In genomic region chr1:8424539-8425116, GRCh38 we compare ENCODE assay signal across 8 cellular contexts.
A peak's percentile ranks its signal among the peaks of the same experiment; 100 is the strongest.
DNase-seq lines count a peak whose midpoint lies in the region; ATAC-seq and TF ChIP-seq lines count a peak whose summit lies in the region.

No MANE protein-coding gene starts in this region.

- H2BK15ac ChIP-seq in H9 (ENCODE audit: low read depth, low read length), result no peak overlapping the region

- H4K91ac ChIP-seq in H9 (ENCODE audit: insufficient read length, low read depth, low read length), result no peak overlapping the region

- no peak overlapping the region for H3T11ph ChIP-seq in H9 (ENCODE audit: low read length)

- H2BK20ac ChIP-seq in H9 (ENCODE audit: low read depth, low read length, poor library complexity, severe bottlenecking), result no peak overlapping the region

- H4K20me1 ChIP-seq in H9 (ENCODE audit: control insufficient read depth, insufficient read depth, insufficient read length) (no peaks in the 10 kb centered on the region), hepatocyte (ENCODE audit: insufficient read depth, poor library complexity, severe bottlenecking) (peaks cover 12% of the 10 kb centered on the region)

- ATAC-seq in GM19351 (IDR thresholded peaks at IDR 0.05; ENCODE audit: unreplicated experiment), result no peak

- no peaks in the 10 kb centered on the region for H3K27me3 ChIP-seq in BE2C
- no peaks in the 10 kb centered on the region for H3K27me3 ChIP-seq in H9 (ENCODE audit: insufficient read depth, low read length)
- H3K27me3 ChIP-seq in adipocyte (replicated peaks; ENCODE audit: control insufficient read depth, insufficient read depth, low read length), result no peaks in the 10 kb centered on the region
- H3K27me3 ChIP-seq in hepatocyte, result no peaks in the 10 kb centered on the region

- H2AFZ ChIP-seq in H9 (ENCODE audit: low read length) (no peak overlapping the region), hepatocyte (peak overlapping the region; percentile 10)

- H3K56ac ChIP-seq in H9 (ENCODE audit: insufficient read length, low read depth, low read length), result no peak overlapping the region

- H3K79me2 ChIP-seq in H9 (ENCODE audit: insufficient read depth, low read length) (peaks cover 2% of the 10 kb centered on the region; the same call in 1 of the 2 replicates), hepatocyte (peaks cover 76% of the 10 kb centered on the region)

- H3K27me3 Mint-ChIP-seq in H9 (ENCODE audit: low read depth), result no peaks in the 10 kb centered on the region

- H3K18ac ChIP-seq in H9 (ENCODE audit: insufficient read length, low read depth, low read length), result peak overlapping the region; percentile 4

- peak overlapping the region; percentile 27 for H3K9ac ChIP-seq in H9 (ENCODE audit: extremely low read depth, insufficient read length, low read length)
- H3K9ac ChIP-seq in adipocyte (ENCODE audit: low read length), result peak overlapping the region; percentile 86

- H3K4me3 ChIP-seq in BE2C (ENCODE audit: low read depth, low read length), result peak overlapping the region; percentile 58
- H3K4me3 ChIP-seq in adipocyte (ENCODE audit: low read length), result peak overlapping the region; percentile 78
- H3K4me3 ChIP-seq in hepatocyte, result peak overlapping the region; percentile 14
- H3K4me3 ChIP-seq in skeletal muscle cell (ENCODE audit: low read depth, low read length), result peak overlapping the region; percentile 52

- H3K4me3 Mint-ChIP-seq in H9, result peak overlapping the region; percentile 68 to 83

- H4K8ac ChIP-seq in H9 (replicated peaks; ENCODE audit: insufficient read length, low read depth, low read length), result no peak overlapping the region

- peak overlapping the region; percentile 96 to 97 (median 96) for H3K27ac Mint-ChIP-seq in H9

- no peak overlapping the region for H2BK5ac ChIP-seq in H9 (ENCODE audit: insufficient read length, low read length)

- H3K9me3 ChIP-seq in BE2C (no peaks in the 10 kb centered on the region), H9 (ENCODE audit: control insufficient read depth, low read depth, low read length) (no peaks in the 10 kb centered on the region), adipocyte (ENCODE audit: control insufficient read depth, low read length) (no peaks in the 10 kb centered on the region), hepatocyte (ENCODE audit: low read depth) (no peaks in the 10 kb centered on the region)

- H3K27ac ChIP-seq in H9 (ENCODE audit: insufficient read length, low read depth, low read length), result peak overlapping the region; percentile 76
- peak overlapping the region; percentile 87 for H3K27ac ChIP-seq in RWPE1
- peak overlapping the region; percentile 99 for H3K27ac ChIP-seq in hepatocyte

- H3K4me2 ChIP-seq in H9 (ENCODE audit: insufficient read depth, insufficient read length, low read length), result peak overlapping the region; percentile 98
- peak overlapping the region; percentile 82 for H3K4me2 ChIP-seq in hepatocyte

- peaks cover 20 to 30% of the 10 kb centered on the region in 2 experiments for H3K4me1 Mint-ChIP-seq in H9

- WGBS in H9 (ENCODE audit: extremely low coverage, insufficient read length, low lambda C conversion rate), result no CpG with 5 or more reads among the region's 9 CpGs
- 19% methylated on average over 9 of the region's 9 CpGs for WGBS in hepatocyte (ENCODE audit: low lambda C conversion rate, missing lambda C conversion rate)

- CTCF ChIA-PET in RWPE1 (lab: Yijun Ruan, JAX), result interaction anchor here (0.5 kb wide), 1 partner anchor 151 kb away, joined by 5 read pairs; no protein-coding TSS in a partner anchor

- POLR2A ChIA-PET in RWPE1 (lab: Yijun Ruan, JAX; ENCODE audit: low non-redundant PET), result interaction anchor here (0.6 kb wide), 1 partner anchor 17 kb away, joined by 6 read pairs; no protein-coding TSS in a partner anchor

- H3K79me1 ChIP-seq in H9 (ENCODE audit: insufficient read depth, low read depth, low read length, poor library complexity, severe bottlenecking), result no peaks in the 10 kb centered on the region

- H3K14ac ChIP-seq in H9 (ENCODE audit: insufficient read depth, low read length), result no peak overlapping the region

- no peak overlapping the region for H2BK12ac ChIP-seq in H9 (ENCODE audit: insufficient read length, low read depth, low read length)

- peaks cover 10% of the 10 kb centered on the region for H3K23me2 ChIP-seq in H9 (ENCODE audit: insufficient read length, low read depth, low read length, poor library complexity, severe bottlenecking)

- H4K5ac ChIP-seq in H9 (ENCODE audit: insufficient read length, low read depth, low read length), result no peak overlapping the region

- H3K9me3 Mint-ChIP-seq in H9, result no peaks in the 10 kb centered on the region

- no peak overlapping the region for H3K23ac ChIP-seq in H9 (ENCODE audit: insufficient read length, low read depth, low read length)

- no peak overlapping the region for H2AK5ac ChIP-seq in H9 (ENCODE audit: insufficient read length, low read length)

- H3K36me3 Mint-ChIP-seq in H9 (ENCODE audit: insufficient read depth in 1 of 3, low read depth in 3 of 3), result peaks cover 0 to 2% (median 0%) of the 10 kb centered on the region in 3 experiments; a peak in 1 of 7 replicates

- DNase-seq in BE2C (no peak), H9 (peak; percentile 90), RWPE1 (ENCODE audit: low spot score) (peak; percentile 38), adipocyte (ENCODE audit: low read depth) (no peak), hepatocyte (ENCODE audit: low spot score) (peak; percentile 84), skeletal muscle cell (ENCODE audit: low read depth) (no peak), NCI-H146 (lab: John Stamatoyannopoulos, UW) (no peak)

- H2BK120ac ChIP-seq in H9 (ENCODE audit: low read depth, low read length, poor library complexity, severe bottlenecking), result no peak overlapping the region

- H3K36me3 ChIP-seq in BE2C (0 out of 2 replicates have a peak, but pooled peaks cover 3% of the 10 kb centered on the region), adipocyte (ENCODE audit: control insufficient read depth, insufficient read depth, low read length, severe bottlenecking) (peaks cover 11% of the 10 kb centered on the region), hepatocyte (replicated peaks; ENCODE audit: insufficient read depth, low read depth) (no peaks in the 10 kb centered on the region)

- H3K9me2 ChIP-seq in hepatocyte (replicated peaks; ENCODE audit: insufficient read depth), result no peaks in the 10 kb centered on the region

- TF ChIP-seq CTCF in BE2C (IDR thresholded peaks at IDR 0.05; ENCODE audit: low read depth, low read length), result no peak
- TF ChIP-seq CTCF in H9 (conservative IDR thresholded peaks at IDR 0.05), result no peak
- no peak for TF ChIP-seq CTCF in RWPE1 (conservative IDR thresholded peaks at IDR 0.05; ENCODE audit: low read depth)
- TF ChIP-seq CTCF in hepatocyte (IDR thresholded peaks at IDR 0.05; ENCODE audit: poor library complexity), result no peak

- H3K4ac ChIP-seq in H9 (ENCODE audit: low read depth, low read length), result no peak overlapping the region

- peaks cover 4% of the 10 kb centered on the region; the same call in 1 of the 2 replicates for H3K4me1 ChIP-seq in BE2C
- H3K4me1 ChIP-seq in H9 (ENCODE audit: insufficient read depth, low read length), result peaks cover 7% of the 10 kb centered on the region; the same call in 1 of the 2 replicates
- H3K4me1 ChIP-seq in adipocyte (ENCODE audit: control insufficient read depth, insufficient read depth, low read length), result peaks cover 20% of the 10 kb centered on the region
- H3K4me1 ChIP-seq in hepatocyte (ENCODE audit: insufficient read depth), result peaks cover 22% of the 10 kb centered on the region

Comparison
In these comparisons a context has a peak if more than half of its experiments do, and no peak if none do; other contexts are left out.
1. DNase-seq: peak in H9 (single experiment), RWPE1 (single experiment) and hepatocyte (single experiment); none in BE2C (single experiment), adipocyte (single experiment), skeletal muscle cell (single experiment) and NCI-H146 (single experiment).
2. H3K4me3 ChIP-seq: peak in every context shown above with its lines; median percentile 78 in adipocyte; 58 in BE2C; 52 in skeletal muscle cell; 14 in hepatocyte.
3. Peak in every context shown above with its lines, with median percentiles within 50 percentile points of each other: H3K27ac ChIP-seq.